In the genomic region with DNA sequence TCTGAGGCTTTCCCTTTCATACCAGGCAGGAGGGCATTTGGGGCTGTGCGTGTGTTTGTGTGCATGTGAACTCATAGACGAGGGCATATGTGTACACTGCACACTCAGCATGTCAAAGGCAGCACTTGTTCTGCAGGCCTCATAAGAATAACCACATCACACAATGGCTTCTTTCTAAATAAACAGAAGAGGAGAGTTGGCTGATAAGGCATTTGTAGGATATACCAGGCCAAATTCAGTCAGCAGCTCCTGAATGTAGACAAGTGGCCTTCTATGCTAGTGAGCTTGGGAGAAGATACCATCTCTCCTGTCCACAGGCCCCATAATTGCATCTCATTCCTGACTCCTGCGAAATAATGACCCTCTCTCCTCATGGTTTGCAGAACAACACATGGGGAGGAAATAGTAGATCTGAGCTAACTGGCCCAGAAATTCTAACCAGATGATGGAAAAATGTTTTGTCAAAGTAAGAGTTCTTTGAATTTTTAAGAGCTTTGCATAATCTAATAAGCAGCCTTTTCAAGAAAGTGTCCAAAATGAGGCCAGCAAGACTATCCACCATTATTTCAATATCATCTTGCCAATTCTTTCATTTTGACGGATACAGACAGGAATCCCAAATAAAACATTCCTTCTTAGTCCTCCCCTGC, we compare ENCODE assay signal across 17 cellular contexts.
DNase-seq lines count a peak whose midpoint lies in the region; ATAC-seq and TF ChIP-seq lines count a peak whose summit lies in the region.
"Had no signal": no experiment of that assay in that cellular context is flagged by ENCODE, and none has a peak within 500 bp of the region (broad histone marks: within the 10 kb centered on the region; RNA-seq: fewer than 3 reads in every experiment).

No MANE protein-coding gene starts in this region.

- no peaks in the 10 kb centered on the region for H3K9me3 ChIP-seq in mesodermal cell (ENCODE audit: control insufficient read depth, low read length)

- CTCF ChIA-PET in AG04449 (lab: Yijun Ruan, JAX) = no interaction called here

- H3K4me1 ChIP-seq in mesodermal cell (ENCODE audit: control insufficient read depth, insufficient read depth, low read length, poor library complexity, severe bottlenecking) = peaks cover 8% of the 10 kb centered on the region

- ATAC-seq in GM21619 (IDR thresholded peaks at IDR 0.05; ENCODE audit: unreplicated experiment) = no peak
- ATAC-seq: activated CD8-positive, alpha-beta memory T cell treated with anti-CD3 and anti-CD28 coated beads, Interleukin-2, amount 10 ng/mL, durations not matched to agents 7 days and 5 days; left colon; natural killer cell; stimulated activated naive CD8-positive, alpha-beta T cell treated with anti-CD3 and anti-CD28 coated beads, Interleukin-15, Interleukin-2, amounts not matched to agents 100 U/mL and 50 U/mL, for 24 hours had no signal

- peak overlapping the region in 57 of 59 donors; percentile 7 to 91 (median 72) for H3K27ac ChIP-seq in dorsolateral prefrontal cortex
- H3K27ac ChIP-seq in mesodermal cell (ENCODE audit: low read depth, low read length, severe bottlenecking) = peak overlapping the region; percentile 7
- H3K27ac ChIP-seq: PC-9 had no signal

- WGBS in mesodermal cell (ENCODE audit: insufficient coverage in 2 of 2), 2 experiments = 83% methylated on average over 1 of the region's 4 CpGs; no CpG with 5 or more reads in 1 of the 2 experiments

- no peak overlapping the region for H3K4me3 ChIP-seq in AG04449 (ENCODE audit: low read depth, low read length)
- no peak overlapping the region for H3K4me3 ChIP-seq in HFF-Myc (replicated peaks; ENCODE audit: low read depth, low read length)
- H3K4me3 ChIP-seq in dorsolateral prefrontal cortex = peak overlapping the region in 1 of 59 donors; percentile 18
- no peak overlapping the region for H3K4me3 ChIP-seq in mesodermal cell (ENCODE audit: extremely low read depth, insufficient read depth, low read length, poor library complexity, severe bottlenecking)
- H3K4me3 ChIP-seq: PC-9 had no signal

- intact Hi-C loops in dorsolateral prefrontal cortex (cut with DNase I) = loop anchor here (5.0 kb wide), 1 partner anchor 61 kb away; the partner anchor contains the start of gene GAS1 (in 2 of the 2)

- POLR2A ChIA-PET in AG04449 (lab: Yijun Ruan, JAX) = interaction anchor here (0.6 kb wide), 1 partner anchor 472 kb away, joined by 3 read pairs; no protein-coding TSS in a partner anchor

- DNase-seq in AG04449 (ENCODE audit: low read depth, low spot score) (peak; percentile 21), HFF-Myc (ENCODE audit: extremely low read depth, low read depth) (peak; percentile 47), dorsolateral prefrontal cortex (peak in 5 of 10 donors; percentile 19 to 65 (median 47)), NCI-H1417 treated with DMSO at 0.1 percent for 48 hours (lab: John Stamatoyannopoulos, UW) (no peak), activated gamma-delta T cell treated with Interleukin-2 at 50 U/mL for 16 hours (no peak)
- DNase-seq in stimulated activated CD4-positive, alpha-beta T cell treated with anti-CD3 and anti-CD28 coated beads, Interleukin-1b, Interleukin-23, amount 100 ng/mL, for 48 hours = no peak
- DNase-seq: activated CD4-positive, CD25-positive, alpha-beta regulatory T cell; activated CD8-positive, alpha-beta memory T cell treated with anti-CD3 and anti-CD28 coated beads, Interleukin-2, amount 10 ng/mL, durations not matched to agents 7 days and 5 days; activated naive CD4-positive, alpha-beta T cell; KG1; left colon; natural killer cell; NCI-H1417; PC-9; stimulated activated naive CD8-positive, alpha-beta T cell treated with anti-CD3 and anti-CD28 coated beads, Interleukin-15, Interleukin-2, amounts not matched to agents 100 U/mL and 50 U/mL, for 24 hours had no signal

- H3K27me3 ChIP-seq in dorsolateral prefrontal cortex = no peaks in the 10 kb centered on the region

- no peaks in the 10 kb centered on the region for H3K36me3 ChIP-seq in mesodermal cell (ENCODE audit: control insufficient read depth, insufficient read depth, low read length)

- TF ChIP-seq CTCF in AG04449 (IDR thresholded peaks at IDR 0.05; ENCODE audit: insufficient read depth, low read length, missing control alignments) (no peak), HFF-Myc (IDR thresholded peaks at IDR 0.05; ENCODE audit: low read depth, low read length, missing control alignments) (no peak), dorsolateral prefrontal cortex (IDR thresholded peaks at IDR 0.05 in 54 of 56, conservative IDR thresholded peaks at IDR 0.05 in 2 of 56; ENCODE audit: low read depth in 1 of 56, partially characterized antibody in 56 of 56) (peak in 1 of 56 donors; percentile 13)

Comparison
In these comparisons a context has a peak if more than half of its experiments do, and no peak if none do; other contexts are left out.
1. DNase-seq: peak in AG04449 (single experiment) and HFF-Myc (single experiment); none in NCI-H1417 treated with DMSO at 0.1 percent for 48 hours (single experiment), stimulated activated CD4-positive, alpha-beta T cell treated with anti-CD3 and anti-CD28 coated beads, Interleukin-1b, Interleukin-23, amount 100 ng/mL, for 48 hours (single experiment) and activated gamma-delta T cell treated with Interleukin-2 at 50 U/mL for 16 hours (single experiment).